In genomic region chr2:234603619-234604018, GRCh38 we compare ENCODE assay signal across 17 cellular contexts.
"Had no signal": no experiment of that assay in that cellular context is flagged by ENCODE, and none has a peak within 500 bp of the region (broad histone marks: within the 10 kb centered on the region; RNA-seq: fewer than 3 reads in every experiment).

No MANE protein-coding gene starts in this region.

- H3K4me1 ChIP-seq: colonic mucosa, gastrocnemius medialis, psoas muscle, sigmoid colon, suprapubic skin had no signal

- H3K36me3 ChIP-seq: colonic mucosa, gastrocnemius medialis, sigmoid colon, suprapubic skin had no signal

- DNase-seq: activated CD4-positive, alpha-beta T cell treated with anti-CD3 and anti-CD28 coated beads for 4 hours; activated CD8-positive, alpha-beta T cell treated with anti-CD3 and anti-CD28 coated beads for 36 hours; activated naive CD4-positive, alpha-beta T cell treated with Interleukin-2 at 50 U/mL for 16 hours; caudate nucleus; colonic mucosa; effector CD8-positive, alpha-beta T cell; gastrocnemius medialis; kidney; left ventricle myocardium superior; mesenchymal stem cell; occipital lobe; psoas muscle; sigmoid colon; stimulated activated naive CD8-positive, alpha-beta T cell treated with anti-CD3 and anti-CD28 coated beads, Interleukin-15, Interleukin-2, amounts not matched to agents 100 U/mL and 50 U/mL, for 24 hours; T1000 had no signal

- H3K4me3 ChIP-seq: colonic mucosa, gastrocnemius medialis, psoas muscle, sigmoid colon, suprapubic skin had no signal

- H3K9me3 ChIP-seq: colonic mucosa, gastrocnemius medialis, psoas muscle, sigmoid colon, suprapubic skin had no signal

- FAIRE-seq: kidney had no signal

- ATAC-seq: activated CD8-positive, alpha-beta T cell treated with anti-CD3 and anti-CD28 coated beads for 36 hours; gastrocnemius medialis; left ventricle myocardium superior; psoas muscle; stimulated activated naive CD8-positive, alpha-beta T cell treated with anti-CD3 and anti-CD28 coated beads, Interleukin-15, Interleukin-2, amounts not matched to agents 100 U/mL and 50 U/mL, for 24 hours had no signal

- H3K27ac ChIP-seq: colonic mucosa, gastrocnemius medialis, psoas muscle, sigmoid colon, suprapubic skin had no signal

- H3K9me3 Mint-ChIP-seq: activated CD8-positive, alpha-beta T cell treated with anti-CD3 and anti-CD28 coated beads for 36 hours had no signal

- H3K4me3 Mint-ChIP-seq: activated CD8-positive, alpha-beta T cell treated with anti-CD3 and anti-CD28 coated beads for 36 hours; nephron had no signal

- H3K27ac Mint-ChIP-seq: activated CD8-positive, alpha-beta T cell treated with anti-CD3 and anti-CD28 coated beads for 36 hours; nephron had no signal

- H3K4me1 Mint-ChIP-seq: nephron had no signal

- H3K27me3 ChIP-seq: colonic mucosa, gastrocnemius medialis, sigmoid colon, suprapubic skin had no signal
